ENCODE assay signal across 8 cellular contexts in the genomic region with DNA sequence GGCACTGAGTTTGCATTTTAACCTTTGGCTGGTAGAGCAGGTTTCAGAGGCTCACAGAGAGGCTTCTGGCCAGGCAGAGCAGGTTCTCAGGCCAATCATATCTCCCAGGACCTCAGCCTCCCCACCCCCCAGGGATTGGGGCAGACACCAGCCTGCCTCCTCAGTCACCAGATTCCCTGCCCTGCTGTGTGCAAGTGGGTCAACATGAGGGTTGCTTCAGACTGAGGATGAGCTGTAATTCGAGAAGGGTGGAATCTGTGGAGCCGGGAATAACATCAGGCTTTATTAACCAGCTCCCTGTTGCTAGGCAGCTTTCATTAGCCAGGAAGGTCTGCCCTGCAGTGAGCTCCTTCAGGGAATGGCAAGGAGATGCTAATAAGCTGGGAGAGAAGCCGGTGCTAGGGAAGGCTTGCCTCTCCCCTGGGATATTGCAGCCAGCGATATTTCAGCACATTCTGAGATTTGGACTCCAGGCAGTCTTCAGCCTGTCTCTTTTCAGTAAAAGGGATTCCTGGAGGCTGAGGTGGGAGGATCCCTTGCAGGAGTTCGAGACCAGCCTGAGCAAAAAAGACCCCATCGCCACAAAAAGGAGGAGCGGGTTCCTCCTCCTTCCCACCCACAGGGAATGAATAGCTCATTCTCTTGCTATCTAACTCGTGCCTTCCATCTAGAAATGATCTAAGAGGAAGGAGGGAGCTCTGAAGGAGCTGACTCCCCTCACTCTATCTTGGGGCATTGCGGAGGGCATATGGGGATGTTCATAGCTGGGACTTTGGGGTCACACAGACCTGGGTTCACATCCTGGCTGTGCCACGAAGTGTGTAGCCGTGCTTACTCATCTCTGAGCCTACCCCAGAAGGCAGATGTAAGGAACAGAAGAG. TPM values are rescaled to one million over a fixed set of nuclear protein-coding genes. Genes with fewer than 3 reads are reported as not detected.
DNase-seq lines count a peak whose midpoint lies in the region; ATAC-seq and TF ChIP-seq lines count a peak whose summit lies in the region.

No MANE protein-coding gene starts in this region.

- H3K36me3 ChIP-seq in skeletal muscle tissue (ENCODE audit: control insufficient read depth in 3 of 3, insufficient read depth in 3 of 3, low read length in 3 of 3), result peaks cover 3 to 15% (median 7%) of the 10 kb centered on the region in 3 donors

- H3K9me3 ChIP-seq in skeletal muscle tissue (ENCODE audit: control insufficient read depth in 3 of 3, low read length in 3 of 3), result no peaks in the 10 kb centered on the region

- peak overlapping the region; percentile 54 to 71 (median 65) for H3K9ac ChIP-seq in skeletal muscle tissue (ENCODE audit: low read depth in 1 of 3, low read length in 3 of 3)

- H3K4me1 ChIP-seq in skeletal muscle tissue (ENCODE audit: control insufficient read depth in 3 of 3, insufficient read depth in 3 of 3, low read length in 3 of 3), result peaks cover 9 to 26% (median 18%) of the 10 kb centered on the region in 3 donors

- H3K27me3 ChIP-seq in skeletal muscle tissue (ENCODE audit: control insufficient read depth in 3 of 3, insufficient read depth in 3 of 3, low read length in 3 of 3), result no peaks in the 10 kb centered on the region

- peak overlapping the region; percentile 61 for H3K4me3 Mint-ChIP-seq in WTC11
- no peak overlapping the region for H3K4me3 Mint-ChIP-seq in effector memory CD8-positive, alpha-beta T cell

- no peaks in the 10 kb centered on the region for H3K27me3 Mint-ChIP-seq in WTC11 (ENCODE audit: low read depth)
- H3K27me3 Mint-ChIP-seq in effector memory CD8-positive, alpha-beta T cell, result no peaks in the 10 kb centered on the region

- H3K27ac Mint-ChIP-seq in WTC11, result peak overlapping the region; percentile 99
- H3K27ac Mint-ChIP-seq in effector memory CD8-positive, alpha-beta T cell, result no peak overlapping the region

- TF ChIP-seq CTCF in AG09309 (IDR thresholded peaks at IDR 0.05; ENCODE audit: control insufficient read depth, insufficient read depth, low read depth, low read length, missing control alignments) (no peak), WTC11 (IDR thresholded peaks at IDR 0.05) (no peak)

- H3K4me3 ChIP-seq in AG09309 (ENCODE audit: control insufficient read depth, low read depth, low read length) (no peak overlapping the region), skeletal muscle tissue (ENCODE audit: low read length in 3 of 3) (peak overlapping the region in 2 of 3 donors; percentile 27 to 45)

- ATAC-seq in WTC11 (peak; percentile 94), GM18505 (IDR thresholded peaks at IDR 0.05; ENCODE audit: unreplicated experiment) (no peak)
- ATAC-seq in effector memory CD8-positive, alpha-beta T cell (replicated peaks), result no peak

- TF ChIP-seq POLR2A in GM18505 (IDR thresholded peaks at IDR 0.05; ENCODE audit: borderline replicate concordance, extremely low read depth, insufficient read depth, insufficient read length), result no peak

- CTCF ChIA-PET in WTC11 (lab: Charles Lee), result interaction anchor here (0.5 to 2.6 kb wide), 18 partner anchors 11 to 707 kb away, joined by 3 to 50 read pairs (median 4); a partner anchor contains a TSS

- no peaks in the 10 kb centered on the region for H3K9me3 Mint-ChIP-seq in WTC11
- no peaks in the 10 kb centered on the region for H3K9me3 Mint-ChIP-seq in effector memory CD8-positive, alpha-beta T cell

- POLR2A ChIA-PET in WTC11 (lab: Charles Lee), result interaction anchor here (0.5 to 4.4 kb wide), 8 partner anchors 11 to 94 kb away, joined by 3 to 38 read pairs (median 5); a partner anchor contains a TSS

- peaks cover 4% of the 10 kb centered on the region; the same call in 1 of the 2 replicates for H3K36me3 Mint-ChIP-seq in WTC11
- peaks cover 13% of the 10 kb centered on the region for H3K36me3 Mint-ChIP-seq in effector memory CD8-positive, alpha-beta T cell (ENCODE audit: insufficient read depth)

- DNase-seq in AG09309 (ENCODE audit: low read depth) (peak; percentile 82), HuH-7.5 (ENCODE audit: low spot score) (peak; percentile 61), WTC11 (ENCODE audit: low spot score) (peak; percentile 83), iPS DF 19.7 (ENCODE audit: low read depth, low spot score) (peak; percentile 100), cerebellar nuclear complex (lab: John Stamatoyannopoulos, UW) (no peak)
- no peak for DNase-seq in effector memory CD8-positive, alpha-beta T cell

- H3K27ac ChIP-seq in skeletal muscle tissue (ENCODE audit: low read depth, low read length), result peak overlapping the region; percentile 71

- peaks cover 34% of the 10 kb centered on the region for H3K4me1 Mint-ChIP-seq in WTC11
- H3K4me1 Mint-ChIP-seq in effector memory CD8-positive, alpha-beta T cell (ENCODE audit: low read depth in 2 of 2), result peaks cover 0 to 5% of the 10 kb centered on the region in 2 donors

TF ChIP-seq in WTC11, 78 proteins besides CTCF, POLR2A, EP300 and RAD21:
- peak; percentile 44; the same call in 1 of the 2 replicates for TF ChIP-seq ZNF423 (CRISPR knock-in tag; IDR thresholded peaks at IDR 0.05)
- TF ChIP-seq ETV6 (CRISPR knock-in tag; IDR thresholded peaks at IDR 0.05), result peak; percentile 67; the same call in 1 of the 2 replicates
- TF ChIP-seq TCF7 (CRISPR knock-in tag; IDR thresholded peaks at IDR 0.05; ENCODE audit: low read depth), result no peak
- TF ChIP-seq GRHL2 (CRISPR knock-in tag; IDR thresholded peaks at IDR 0.05; ENCODE audit: insufficient replicate concordance, severe bottlenecking), result no peak
- no peak for TF ChIP-seq ESRRA (CRISPR knock-in tag; IDR thresholded peaks at IDR 0.05; ENCODE audit: borderline replicate concordance)
- TF ChIP-seq, protein P1, sequence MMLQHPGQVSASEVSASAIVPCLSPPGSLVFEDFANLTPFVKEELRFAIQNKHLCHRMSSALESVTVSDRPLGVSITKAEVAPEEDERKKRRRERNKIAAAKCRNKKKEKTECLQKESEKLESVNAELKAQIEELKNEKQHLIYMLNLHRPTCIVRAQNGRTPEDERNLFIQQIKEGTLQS (CRISPR knock-in tag; conservative IDR thresholded peaks at IDR 0.05), result no peak
- no peak for TF ChIP-seq GTF2I (CRISPR knock-in tag; conservative IDR thresholded peaks at IDR 0.05)
- 0 out of 2 replicates have a peak, but pooled peaks have one; percentile 15 for TF ChIP-seq CREM (CRISPR knock-in tag; IDR thresholded peaks at IDR 0.05)
- no peak for TF ChIP-seq IRF2 (CRISPR knock-in tag; IDR thresholded peaks at IDR 0.05; ENCODE audit: borderline replicate concordance, low read depth)
- peak; percentile 16; the same call in 1 of the 2 replicates for TF ChIP-seq TEAD1 (CRISPR knock-in tag; IDR thresholded peaks at IDR 0.05)
- no peak for TF ChIP-seq HMGA2 (CRISPR knock-in tag; IDR thresholded peaks at IDR 0.05)
- peak; percentile 46; the same call in 1 of the 2 replicates for TF ChIP-seq FOXK1 (CRISPR knock-in tag; IDR thresholded peaks at IDR 0.05)
- 0 out of 2 replicates have a peak, but pooled peaks have one; percentile 46 for TF ChIP-seq CBFB (CRISPR knock-in tag; IDR thresholded peaks at IDR 0.05; ENCODE audit: low read depth)

RNA-seq across cellular contexts. Expression of a gene that starts 10.7 kb away (rescaled TPM):
- 47.2 to 50.3 TPM (median 49.8 TPM) in 3 replicates for total RNA-seq in WTC11 (2021)
- total RNA-seq in skeletal muscle tissue, result 19.8 TPM

RNA-seq across cellular contexts. Expression of a gene that starts 11.8 kb away (rescaled TPM):
- total RNA-seq in WTC11 (2021) (59.1 to 74.3 TPM (median 59.7 TPM) in 3 replicates), skeletal muscle tissue (26.1 TPM)

RNA-seq across cellular contexts. Expression of a gene that starts 44.3 kb away (rescaled TPM):
- 4.6 to 6.9 TPM (median 5.1 TPM) in 3 replicates for total RNA-seq in WTC11 (2021)
- total RNA-seq in skeletal muscle tissue, result 17.2 TPM

RNA-seq across cellular contexts. Expression of a gene that starts 44.5 kb away (rescaled TPM):
- 25.6 to 27.2 TPM (median 25.9 TPM) in 3 replicates for total RNA-seq in WTC11 (2021)
- 13.6 TPM for total RNA-seq in skeletal muscle tissue

RNA-seq across cellular contexts. Expression of a gene that starts 52.8 kb away (rescaled TPM):
- total RNA-seq in WTC11 (2021) (18.3 to 21.6 TPM (median 18.4 TPM) in 3 replicates), skeletal muscle tissue (5.2 TPM)

Comparison
In these comparisons a context has a peak if more than half of its experiments do, and no peak if none do; other contexts are left out.
1. DNase-seq: peak in AG09309 (single experiment), HuH-7.5 (single experiment), WTC11 (single experiment) and iPS DF 19.7 (single experiment); none in cerebellar nuclear complex (0 of 2) and effector memory CD8-positive, alpha-beta T cell (0 of 3).